In genomic region chr1:223813645-223814044, GRCh38 we compare ENCODE assay signal across 28 cellular contexts. TPM values are rescaled to one million over a fixed set of nuclear protein-coding genes. Genes with fewer than 3 reads are reported as not detected.
A peak's percentile ranks its signal among the peaks of the same experiment; 100 is the strongest.
DNase-seq lines count a peak whose midpoint lies in the region; TF ChIP-seq lines count a peak whose summit lies in the region.
"Had no signal": no experiment of that assay in that cellular context is flagged by ENCODE, and none has a peak within 500 bp of the region (broad histone marks: within the 10 kb centered on the region; RNA-seq: fewer than 3 reads in every experiment).

No MANE protein-coding gene starts in this region.

- H3K4me2 ChIP-seq in mammary epithelial cell (ENCODE audit: insufficient read depth, low read depth, low read length): no peak overlapping the region

- H3K36me3 ChIP-seq in mammary epithelial cell (ENCODE audit: insufficient read depth, low read length) (peaks cover 3% of the 10 kb centered on the region), HEK293 (ENCODE audit: control insufficient read depth in 2 of 2, insufficient read depth in 1 of 2, low read length in 2 of 2) (peaks cover 31 to 37% of the 10 kb centered on the region in 2 experiments), stomach (peaks cover 16 to 54% (median 48%) of the 10 kb centered on the region in 4 donors)
- peaks cover 12% of the 10 kb centered on the region for H3K36me3 ChIP-seq in effector memory CD4-positive, alpha-beta T cell (ENCODE audit: control insufficient read depth, insufficient read depth, low read length)

- H3K4me1 ChIP-seq in mammary epithelial cell (ENCODE audit: insufficient read depth, low read length): peaks cover 25% of the 10 kb centered on the region
- no peaks in the 10 kb centered on the region for H3K4me1 ChIP-seq in HEK293 (ENCODE audit: control insufficient read depth, insufficient read depth, low read length)
- H3K4me1 ChIP-seq in effector memory CD4-positive, alpha-beta T cell (ENCODE audit: control insufficient read depth, insufficient read depth, low read length, poor library complexity, severe bottlenecking): peaks cover 15% of the 10 kb centered on the region
- peaks cover 18 to 50% (median 30%) of the 10 kb centered on the region in 4 donors for H3K4me1 ChIP-seq in stomach

- H3K36me3 Mint-ChIP-seq in MCF 10A (ENCODE audit: insufficient read depth, unreplicated experiment): peaks cover 36% of the 10 kb centered on the region

- no peak overlapping the region for H3K9ac ChIP-seq in mammary epithelial cell (ENCODE audit: insufficient read depth, low read length)

- no peak for TF ChIP-seq CTCF in MCF 10A (IDR thresholded peaks at IDR 0.05; ENCODE audit: unreplicated experiment)
- no peak for TF ChIP-seq CTCF in mammary epithelial cell (conservative IDR thresholded peaks at IDR 0.05 in 1 of 2, IDR thresholded peaks at IDR 0.05 in 1 of 2; ENCODE audit: extremely low read depth in 1 of 2, insufficient read depth in 1 of 2, low read depth in 1 of 2, low read length in 2 of 2)
- no peak for TF ChIP-seq CTCF in HEK293 (tag by site-specific recombination; IDR thresholded peaks at IDR 0.05)
- no peak for TF ChIP-seq CTCF in stomach (IDR thresholded peaks at IDR 0.05)

- no peak for TF ChIP-seq EP300 in stomach (IDR thresholded peaks at IDR 0.05)

- H3K4me1 Mint-ChIP-seq in MCF 10A (ENCODE audit: insufficient read depth, unreplicated experiment): peaks cover 28% of the 10 kb centered on the region

- H3K27me3 Mint-ChIP-seq in MCF 10A (ENCODE audit: insufficient read depth, unreplicated experiment): no peaks in the 10 kb centered on the region
- H3K27me3 Mint-ChIP-seq: activated CD8-positive, alpha-beta memory T cell treated with anti-CD3 and anti-CD28 coated beads, Interleukin-2, amount 10 ng/mL, durations not matched to agents 7 days and 5 days had no signal

- dilution Hi-C loops in mammary epithelial cell (cut with HindIII; ENCODE audit: low sequenced_read_pairs): no loop called here

- no peak overlapping the region for H3K4me3 ChIP-seq in mammary epithelial cell (replicated peaks in 1 of 3; ENCODE audit: insufficient read depth in 1 of 3, low read depth in 2 of 3, low read length in 3 of 3)
- H3K4me3 ChIP-seq in HEK293 (ENCODE audit: low read depth, low read length): no peak overlapping the region
- H3K4me3 ChIP-seq in effector memory CD4-positive, alpha-beta T cell (ENCODE audit: insufficient read depth, low read depth, low read length, poor library complexity, severe bottlenecking): no peak overlapping the region
- no peak overlapping the region for H3K4me3 ChIP-seq in stomach
- H3K4me3 ChIP-seq: dorsolateral prefrontal cortex, GM12878, SJSA1, skin epidermis, upper lobe of left lung had no signal

- H3K79me2 ChIP-seq in mammary epithelial cell (ENCODE audit: insufficient read depth, low read length): peaks cover 11% of the 10 kb centered on the region

- in situ Hi-C loops in mammary epithelial cell (cut with MboI; ENCODE audit: low sequenced_read_pairs in 2 of 2): loop anchor here in 1 of 2 donors (25.0 kb wide), 1 partner anchor 524 kb away; the partner anchor contains the start of gene NVL

- POLR2A ChIA-PET in MCF 10A (lab: Yijun Ruan, JAX) (interaction anchor here (1.0 to 14.0 kb wide), 2 partner anchors 13 to 30 kb away, joined by 3 to 176 read pairs; partner anchors contain the start of gene TP53BP2), HEK293 (lab: Yijun Ruan, JAX) (no interaction called here)

- H3K27ac Mint-ChIP-seq in MCF 10A (ENCODE audit: low read depth, unreplicated experiment): peak overlapping the region; percentile 8

- no peaks in the 10 kb centered on the region for H4K20me1 ChIP-seq in mammary epithelial cell (ENCODE audit: insufficient read depth, low read length)

- CTCF ChIA-PET in MCF 10A (lab: Yijun Ruan, JAX) (interaction anchor here (0.7 to 3.6 kb wide), 6 partner anchors 11 to 635 kb away, joined by 3 to 36 read pairs (median 26); partner anchors contain the start of gene TP53BP2), mammary epithelial cell (lab: Charles Lee; ENCODE audit: low non-redundant PET) (no interaction called here), HEK293 (lab: Yijun Ruan, JAX) (interaction anchor here (0.6 to 2.9 kb wide), 6 partner anchors 11 to 237 kb away, joined by 3 to 12 read pairs (median 4); no protein-coding TSS in a partner anchor)

- no peak overlapping the region for H2AFZ ChIP-seq in mammary epithelial cell (ENCODE audit: low read depth, low read length)

- H3K4me3 Mint-ChIP-seq in MCF 10A (ENCODE audit: unreplicated experiment): no peak overlapping the region
- H3K4me3 Mint-ChIP-seq: activated CD8-positive, alpha-beta memory T cell treated with anti-CD3 and anti-CD28 coated beads, Interleukin-2, amount 10 ng/mL, durations not matched to agents 7 days and 5 days; immature natural killer cell had no signal

- H3K27ac ChIP-seq in mammary epithelial cell (ENCODE audit: insufficient read depth, low read depth, low read length) (no peak overlapping the region), HEK293 (ENCODE audit: extremely low read depth, low read depth, low read length) (no peak overlapping the region), stomach (no peak overlapping the region)
- peak overlapping the region; percentile 22 for H3K27ac ChIP-seq in effector memory CD4-positive, alpha-beta T cell (ENCODE audit: insufficient read depth, low read length, poor library complexity, severe bottlenecking)
- H3K27ac ChIP-seq: C4-2B, dorsolateral prefrontal cortex, HL-60, SJSA1 had no signal

- H3K27me3 ChIP-seq in mammary epithelial cell (ENCODE audit: insufficient read depth, low read length) (no peaks in the 10 kb centered on the region), stomach (no peaks in the 10 kb centered on the region)
- H3K27me3 ChIP-seq in effector memory CD4-positive, alpha-beta T cell (replicated peaks; ENCODE audit: control insufficient read depth, insufficient read depth, low read length, poor library complexity, severe bottlenecking): no peaks in the 10 kb centered on the region
- H3K27me3 ChIP-seq: dorsolateral prefrontal cortex, SJSA1, upper lobe of left lung had no signal

- intact Hi-C loops in MCF 10A (cut with micrococcal nuclease) (loop anchor here (5.0 to 10.0 kb wide), 4 partner anchors 74 to 294 kb away; no protein-coding TSS in a partner anchor), mammary epithelial cell (cut with micrococcal nuclease) (loop anchor here (5.0 kb wide), 1 partner anchor 94 kb away; no protein-coding TSS in a partner anchor), stomach (cut with DNase I; ENCODE audit: low total_unique reads) (no loop called here)

- DNase-seq in MCF 10A (ENCODE audit: unreplicated experiment) (no peak), mammary epithelial cell (no peak), superior temporal gyrus (ENCODE audit: extremely low spot score) (peak; percentile 23), stomach (no peak), T-helper 2 cell (no peak)
- DNase-seq in effector memory CD4-positive, alpha-beta T cell: no peak
- DNase-seq: activated CD4-positive, alpha-beta T cell treated with anti-CD3 and anti-CD28 coated beads for 1 hour; activated CD8-positive, alpha-beta memory T cell treated with anti-CD3 and anti-CD28 coated beads, Interleukin-2, amount 10 ng/mL, durations not matched to agents 7 days and 5 days; cerebellar nuclear complex; DMS 273 treated with DMSO at 0.1 percent for 48 hours; dorsolateral prefrontal cortex; EL; hypothalamus; immature natural killer cell; Karpas-422; left colon; mesenchymal stem cell; NCI-H1436 treated with DMSO at 0.1 percent for 48 hours; NCI-H446; NCI-H82; RPMI8226; upper lobe of left lung had no signal

- no peaks in the 10 kb centered on the region for H3K9me3 Mint-ChIP-seq in MCF 10A (ENCODE audit: unreplicated experiment)

- BruUV-seq in MCF 10A (replicated peaks; lab: Mats Ljungman, UMichigan): no TSS peak
- BruUV-seq in mammary epithelial cell (replicated peaks; lab: Mats Ljungman, UMichigan): no TSS peak

- no peaks in the 10 kb centered on the region for H3K9me3 ChIP-seq in mammary epithelial cell (replicated peaks; ENCODE audit: insufficient read depth, low read length)
- no peaks in the 10 kb centered on the region for H3K9me3 ChIP-seq in HEK293 (ENCODE audit: control insufficient read depth, insufficient read depth, low read depth, low read length)
- H3K9me3 ChIP-seq in effector memory CD4-positive, alpha-beta T cell (ENCODE audit: control insufficient read depth, low read length): no peaks in the 10 kb centered on the region
- no peaks in the 10 kb centered on the region for H3K9me3 ChIP-seq in stomach
- H3K9me3 ChIP-seq: SJSA1, upper lobe of left lung had no signal

- no peak for TF ChIP-seq POLR2A in stomach (IDR thresholded peaks at IDR 0.05)

TF ChIP-seq in HEK293, 187 proteins besides CTCF, POLR2A, EP300 and RAD21 (continues in another document):
- peak; percentile 62 for TF ChIP-seq ZFHX2 (tag by site-specific recombination; conservative IDR thresholded peaks at IDR 0.05)
- TF ChIP-seq ZBTB8A (tag by site-specific recombination; IDR thresholded peaks at IDR 0.05): no peak
- TF ChIP-seq ZBTB49 (tag by site-specific recombination; IDR thresholded peaks at IDR 0.05; ENCODE audit: low read depth): no peak
- TF ChIP-seq EGR2 (tag by site-specific recombination; IDR thresholded peaks at IDR 0.05; ENCODE audit: low read depth): peak; percentile 77
- no peak for TF ChIP-seq GFI1B (tag by site-specific recombination; IDR thresholded peaks at IDR 0.05)
- no peak for TF ChIP-seq ZNF76 (tag by site-specific recombination; IDR thresholded peaks at IDR 0.05; ENCODE audit: borderline replicate concordance, low read depth)
- no peak for TF ChIP-seq ZNF324 (tag by site-specific recombination; IDR thresholded peaks at IDR 0.05)
- TF ChIP-seq ZNF174 (tag by site-specific recombination; IDR thresholded peaks at IDR 0.05): no peak

RNA-seq across cellular contexts. Expression of gene TP53BP2, which starts 32.1 kb away (rescaled TPM):
- total RNA-seq in MCF 10A (2022) (62.4 and 64.0 TPM in 2 replicates), mammary epithelial cell (10 to 100 TPM; 13.7 to 19.4 TPM), stomach (100 to 1,000 TPM in 1 of 5 donors, 10 to 100 TPM in 4; 28.1 to 157 (median 51.9) TPM)
- polyA plus RNA-seq in mammary epithelial cell (10.1 TPM), stomach (10 to 100 TPM in 1 of 3 donors, 1 to 10 TPM in 2; 6.9 to 11.6 (median 8.8) TPM)
- polyA minus RNA-seq in mammary epithelial cell: 48.1 TPM
